ENCODE assay signal across 9 cellular contexts in the genomic region with DNA sequence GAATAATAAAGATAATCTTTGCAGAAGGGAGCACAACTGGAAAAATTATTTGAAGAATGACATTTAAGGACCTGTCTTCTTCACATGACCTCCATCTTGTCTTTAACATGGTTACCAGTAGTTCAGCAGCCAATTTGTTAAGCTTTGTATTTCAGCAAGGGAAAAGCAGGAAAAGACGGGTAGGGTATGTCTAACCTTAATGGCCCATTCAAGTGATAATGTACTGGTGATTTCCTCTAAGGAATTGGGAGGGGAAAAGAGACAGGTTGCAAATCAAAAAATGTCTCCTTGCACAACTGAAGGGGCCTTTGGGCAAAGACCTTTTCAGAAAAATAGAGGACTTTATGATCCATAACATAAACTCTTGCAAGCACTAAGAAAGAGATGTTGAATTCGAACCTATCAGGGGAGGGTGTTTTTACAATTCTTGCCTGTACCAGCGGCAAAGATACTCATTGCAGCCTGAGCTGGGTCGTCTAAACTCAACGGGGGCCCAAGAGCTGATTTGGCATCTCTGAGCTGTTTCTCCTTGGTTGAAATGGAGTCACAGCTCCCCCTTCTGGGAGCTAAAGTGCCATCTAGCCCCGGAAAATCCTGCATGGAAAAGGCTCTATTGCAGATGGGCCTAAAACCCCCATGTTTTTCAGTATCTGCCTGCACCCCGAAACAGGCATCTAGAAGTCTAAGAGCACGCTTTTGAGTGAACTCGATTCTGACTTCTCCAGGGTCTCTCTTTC. TPM values are rescaled to one million over a fixed set of nuclear protein-coding genes. Genes with fewer than 3 reads are reported as not detected.
DNase-seq lines count a peak whose midpoint lies in the region; FAIRE-seq and TF ChIP-seq lines count a peak whose summit lies in the region.
"Had no signal": no experiment of that assay in that cellular context is flagged by ENCODE, and none has a peak within 500 bp of the region (broad histone marks: within the 10 kb centered on the region; RNA-seq: fewer than 3 reads in every experiment).

No MANE protein-coding gene starts in this region.

- H3K4me3 ChIP-seq in MG63 (no peak overlapping the region), adrenal gland (no peak overlapping the region), kidney (ENCODE audit: low read length in 2 of 2) (no peak overlapping the region), sigmoid colon (no peak overlapping the region)

- TF ChIP-seq EP300 in sigmoid colon (IDR thresholded peaks at IDR 0.05): no peak

- H3K27ac ChIP-seq in adrenal gland: no peak overlapping the region
- H3K27ac ChIP-seq in kidney (ENCODE audit: low read depth in 2 of 2, low read length in 2 of 2): no peak overlapping the region
- no peak overlapping the region for H3K27ac ChIP-seq in sigmoid colon

- H3K9ac ChIP-seq in kidney (ENCODE audit: low read length in 2 of 2): no peak overlapping the region

- H3K27me3 ChIP-seq in MG63 (peaks cover 17% of the 10 kb centered on the region), adrenal gland (peaks cover 28% of the 10 kb centered on the region), sigmoid colon (peaks cover 10 to 34% (median 26%) of the 10 kb centered on the region in 3 donors)

- FAIRE-seq in kidney (lab: Jason Lieb, UNC) (no peak), HTR-8/SVneo (lab: Jason Lieb, UNC) (no peak)

- intact Hi-C loops in adrenal gland (cut with DNase I) (loop anchor here in 1 of 2 donors (10.0 kb wide), 5 partner anchors 81 to 1721 kb away; no protein-coding TSS in a partner anchor), kidney (cut with DNase I) (no loop called here), sigmoid colon (cut with DNase I) (no loop called here)

- DNase-seq in NCI-H1436 (lab: John Stamatoyannopoulos, UW): peak; percentile 57
- DNase-seq in NCI-H1436 treated with DMSO at 0.1 percent for 48 hours (lab: John Stamatoyannopoulos, UW): no peak
- peak; percentile 20 for DNase-seq in MG63
- peak; percentile 16 to 74 (median 37) for DNase-seq in adrenal gland
- no peak for DNase-seq in kidney
- no peak for DNase-seq in NCI-H1048 (lab: John Stamatoyannopoulos, UW)
- no peak for DNase-seq in HTR-8/SVneo (ENCODE audit: insufficient read length, low spot score)
- DNase-seq in sigmoid colon: no peak

- no peak for TF ChIP-seq POLR2A in adrenal gland (IDR thresholded peaks at IDR 0.05)
- no peak for TF ChIP-seq POLR2A in sigmoid colon (IDR thresholded peaks at IDR 0.05)

- H3K36me3 ChIP-seq in MG63: no peaks in the 10 kb centered on the region
- no peaks in the 10 kb centered on the region for H3K36me3 ChIP-seq in adrenal gland (replicated peaks in 1 of 2)
- H3K36me3 ChIP-seq in kidney (ENCODE audit: control insufficient read depth in 1 of 2, insufficient read depth in 2 of 2, low read length in 2 of 2): no peaks in the 10 kb centered on the region
- H3K36me3 ChIP-seq in sigmoid colon: no peaks in the 10 kb centered on the region

- H3K4me1 ChIP-seq in adrenal gland (replicated peaks in 1 of 2) (peaks cover 0 to 7% of the 10 kb centered on the region in 2 donors), kidney (ENCODE audit: control insufficient read depth in 1 of 2, insufficient read depth in 1 of 2, low read depth in 1 of 2, low read length in 2 of 2) (no peaks in the 10 kb centered on the region), sigmoid colon (peaks cover 0 to 14% (median 11%) of the 10 kb centered on the region in 4 donors)

- peak; percentile 28 to 68 (median 54) for TF ChIP-seq CTCF in adrenal gland (IDR thresholded peaks at IDR 0.05)
- peak; percentile 58 for TF ChIP-seq CTCF in kidney (IDR thresholded peaks at IDR 0.05; ENCODE audit: borderline replicate concordance, extremely low read depth, insufficient read depth)
- peak in 1 of 4 experiments; percentile 35 for TF ChIP-seq CTCF in sigmoid colon (IDR thresholded peaks at IDR 0.05)

- H3K9me3 ChIP-seq in MG63 (no peaks in the 10 kb centered on the region), adrenal gland (replicated peaks in 1 of 3) (no peaks in the 10 kb centered on the region), kidney (ENCODE audit: control insufficient read depth in 1 of 2, low read length in 2 of 2) (no peaks in the 10 kb centered on the region), sigmoid colon (peaks cover 0 to 2% (median 0%) of the 10 kb centered on the region in 4 donors)

- 13 to 19% (median 16%) methylated on average over 9 of the region's 9 CpGs for WGBS in adrenal gland, 4 donors
- WGBS in sigmoid colon, 2 donors: 11 to 13% methylated on average over 9 of the region's 9 CpGs

RNA-seq across cellular contexts. Expression of a gene that starts 3.8 kb away (rescaled TPM):
- 0.49 TPM in 1 of 2 replicates, not detected in the other for total RNA-seq in MG63 (2014; rRNA removed; shearing (Covaris generic); ENCODE audit: low replicate concordance)
- 1 to 10 TPM in 3 of 8 donors, under 1 TPM in 4, not detected in 1; 0.07 to 5.4 (median 0.38) TPM for total RNA-seq in adrenal gland
- 1 to 10 TPM in 2 of 3 donors, under 1 TPM in 1; 0.64 to 6.4 (median 1.2) TPM for polyA plus RNA-seq in adrenal gland
- 1.4 TPM for total RNA-seq in kidney
- 0.84 TPM for polyA plus RNA-seq in kidney (ENCODE audit: insufficient read depth, low read depth, low replicate concordance)
- total RNA-seq in sigmoid colon: under 1 TPM in 3 of 4 donors, not detected in 1; 0.27 to 0.71 (median 0.28) TPM
- polyA plus RNA-seq in sigmoid colon: under 1 TPM in 1 of 3 donors, not detected in 2; 0.19 TPM
- polyA plus RNA-seq: AG04450 had no signal

Comparison
In these comparisons a context has a peak if more than half of its experiments do, and no peak if none do; other contexts are left out.
1. DNase-seq: peak in NCI-H1436 (single experiment), MG63 (single experiment) and adrenal gland (7 of 7); none in NCI-H1436 treated with DMSO at 0.1 percent for 48 hours (single experiment), kidney (single experiment), NCI-H1048 (single experiment), HTR-8/SVneo (single experiment) and sigmoid colon (single experiment).